In the genomic region with DNA sequence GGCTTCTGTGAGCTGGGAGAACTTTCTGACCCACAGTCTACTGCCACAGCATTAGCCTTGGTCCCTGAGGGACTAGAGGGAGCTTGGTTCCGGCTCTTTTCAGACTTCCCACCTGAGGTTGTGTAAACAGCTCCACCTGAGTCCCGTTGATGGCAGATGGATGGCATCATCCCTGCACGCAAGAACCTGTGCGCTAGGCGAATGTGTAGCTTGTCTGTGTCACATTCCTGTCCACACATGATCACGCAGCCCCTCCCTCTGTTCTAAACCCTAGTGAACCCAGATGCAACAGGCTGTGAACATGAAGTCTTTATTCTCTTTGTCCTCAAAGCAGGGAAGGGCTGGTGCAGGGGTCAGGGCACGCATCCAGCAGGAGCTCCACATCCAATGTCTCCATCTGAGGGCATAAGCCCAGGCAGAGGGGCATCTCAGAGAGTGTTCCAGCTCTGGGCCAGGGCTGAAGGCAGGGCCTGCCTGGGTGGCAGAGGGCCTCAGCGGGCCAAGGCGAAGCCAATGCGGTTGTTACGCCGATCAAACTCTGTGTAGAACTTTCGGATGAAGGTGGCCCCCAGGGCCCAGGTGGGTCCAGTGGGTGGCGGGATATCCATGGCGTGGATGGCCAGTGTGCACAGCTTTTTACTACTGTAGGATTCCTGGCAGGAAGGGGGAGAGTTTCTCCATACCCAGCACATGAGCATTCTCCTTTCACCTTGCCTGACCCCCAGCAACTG, we compare ENCODE assay signal across 1 cellular context.
A peak's percentile ranks its signal among the peaks of the same experiment; 100 is the strongest.
TF ChIP-seq lines count a peak whose summit lies in the region.

No MANE protein-coding gene starts in this region.

TF ChIP-seq in HEK293, 187 proteins besides CTCF, POLR2A, EP300 and RAD21:
- TF ChIP-seq SCRT2 (tag by site-specific recombination; IDR thresholded peaks at IDR 0.05) (peak; percentile 66), ZNF549 (tag by site-specific recombination; IDR thresholded peaks at IDR 0.05) (no peak)
